8 cellular contexts compared by ENCODE assay signal in genomic region chr18:49491857-49492693, GRCh38. TPM values are rescaled to one million over a fixed set of nuclear protein-coding genes. Genes with fewer than 3 reads are reported as not detected.
DNase-seq lines count a peak whose midpoint lies in the region; ATAC-seq and TF ChIP-seq lines count a peak whose summit lies in the region.

TSS of gene RPL17 (minus strand) at chr18:49492465.

- H3K27ac ChIP-seq in C4-2B (peak within 1 kb of the TSS; percentile 93), lung (ENCODE audit: low read depth in 1 of 2, low read length in 1 of 2) (peak within 1 kb of the TSS; percentile 92)

- H3K9me3 ChIP-seq in lung (ENCODE audit: control insufficient read depth in 2 of 2, insufficient read depth in 1 of 2, low read length in 1 of 2) = no peaks in the 10 kb centered on the region

- DNase-seq in HS-27A (ENCODE audit: low read depth) = peak; percentile 98
- DNase-seq in NK-92 (lab: John Stamatoyannopoulos, UW; ENCODE audit: unreplicated experiment) = peak; percentile 13
- DNase-seq in activated CD8-positive, alpha-beta memory T cell treated with anti-CD3 and anti-CD28 coated beads for 1 hour (ENCODE audit: extremely low read depth in 1 of 2, low read depth in 1 of 2) = peak; percentile 57 to 72
- DNase-seq in effector CD8-positive, alpha-beta T cell (lab: John Stamatoyannopoulos, UW) = peak; percentile 79
- peak; percentile 94 for DNase-seq in lung (ENCODE audit: low spot score)
- peak; percentile 56 to 76 (median 74) for DNase-seq in stimulated activated CD4-positive, alpha-beta T cell treated with anti-CD3 and anti-CD28 coated beads, TNF-alpha, amount 100 ng/mL, for 4 hours (ENCODE audit: low read depth in 3 of 3)

- no peaks in the 10 kb centered on the region for H3K27me3 ChIP-seq in lung (ENCODE audit: control insufficient read depth, insufficient read depth)

- peaks cover 2 to 16% of the 10 kb centered on the region in 2 donors for H3K4me1 ChIP-seq in lung (ENCODE audit: control insufficient read depth in 2 of 2, insufficient read depth in 2 of 2, low read length in 2 of 2)

- WGBS in lung, 2 donors = 1% methylated on average over 53 of the region's 53 CpGs

- H3K36me3 ChIP-seq in lung (ENCODE audit: control insufficient read depth in 2 of 2, insufficient read depth in 2 of 2, low read length in 2 of 2) = peaks cover 8 to 24% of the 10 kb centered on the region in 2 donors

- peak within 1 kb of the TSS; percentile 95 for H3K4me3 ChIP-seq in lung

- no peak for TF ChIP-seq CTCF in C4-2B (conservative IDR thresholded peaks at IDR 0.05)
- no peak for TF ChIP-seq CTCF in lung (IDR thresholded peaks at IDR 0.05; ENCODE audit: control extremely low read depth, extremely low read depth)

- ATAC-seq in GM19397 (IDR thresholded peaks at IDR 0.05; ENCODE audit: unreplicated experiment) (peak; percentile 51), lung (ENCODE audit: insufficient read depth, low FRiP score) (peak; percentile 89)

RNA-seq across cellular contexts. Expression of gene RPL17, which starts in this region (rescaled TPM):
- 1,000 to 10,000 TPM; 1,164 to 1,344 TPM for total RNA-seq in lung
- 1,000 to 10,000 TPM; 2,026 to 3,280 TPM for polyA plus RNA-seq in lung

Comparison
In these comparisons a context has a peak if more than half of its experiments do, and no peak if none do; other contexts are left out.
1. Peak in every context shown above with its lines: DNase-seq, ATAC-seq, H3K4me3 ChIP-seq and H3K27ac ChIP-seq.
2. DNase-seq: peak in every context shown above with its lines; median percentile 98 in HS-27A; 94 in lung; 79 in effector CD8-positive, alpha-beta T cell; 74 in stimulated activated CD4-positive, alpha-beta T cell treated with anti-CD3 and anti-CD28 coated beads, TNF-alpha, amount 100 ng/mL, for 4 hours; 64 in activated CD8-positive, alpha-beta memory T cell treated with anti-CD3 and anti-CD28 coated beads for 1 hour; 13 in NK-92.